ENCODE assay signal across 12 cellular contexts in the genomic region with DNA sequence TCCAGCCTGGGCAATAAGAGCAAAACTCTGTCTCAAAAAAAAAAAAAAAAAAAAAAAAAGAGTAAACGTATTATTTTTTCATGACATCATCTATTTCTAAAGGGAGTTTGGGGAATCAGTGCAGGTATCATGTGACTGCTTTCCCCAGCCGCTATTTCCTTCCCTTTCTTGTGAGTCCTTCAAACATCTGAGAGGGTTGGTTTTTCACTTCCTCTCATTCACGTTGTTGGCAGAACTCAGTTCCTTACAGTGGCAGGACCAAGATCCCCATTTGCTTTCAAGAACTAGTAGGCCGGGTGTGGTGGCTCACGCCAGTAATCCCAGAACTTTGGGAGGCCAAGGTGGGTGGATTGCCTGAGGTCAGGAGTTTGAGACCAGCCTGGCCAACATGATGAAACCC. TPM values are rescaled to one million over a fixed set of nuclear protein-coding genes. Genes with fewer than 3 reads are reported as not detected.
A peak's percentile ranks its signal among the peaks of the same experiment; 100 is the strongest.
DNase-seq lines count a peak whose midpoint lies in the region; ATAC-seq and TF ChIP-seq lines count a peak whose summit lies in the region.
"Not testable (repeated sequence)": the region's sequence is repeated elsewhere in the genome, so short reads cannot be mapped to it uniquely, and the experiment has no call there.
"Had no signal": no experiment of that assay in that cellular context is flagged by ENCODE, and none has a peak within 500 bp of the region (broad histone marks: within the 10 kb centered on the region; RNA-seq: fewer than 3 reads in every experiment).

No MANE protein-coding gene starts in this region.

- ATAC-seq in GM18505 (IDR thresholded peaks at IDR 0.05; ENCODE audit: unreplicated experiment) (peak; percentile 66), GM19452 (IDR thresholded peaks at IDR 0.05; ENCODE audit: unreplicated experiment) (peak; percentile 85), HG02588 (IDR thresholded peaks at IDR 0.05; ENCODE audit: unreplicated experiment) (peak; percentile 78), HG03135 (IDR thresholded peaks at IDR 0.05; ENCODE audit: unreplicated experiment) (peak; percentile 65), left lobe of liver (peak; percentile 20)

- DNase-seq in AML-193 (lab: John Stamatoyannopoulos, UW), result peak; percentile 76 to 83
- DNase-seq in Kasumi-1 (lab: John Stamatoyannopoulos, UW), result peak; percentile 97 to 99
- peak; percentile 18 for DNase-seq in UCSD-AML1 (lab: John Stamatoyannopoulos, UW; ENCODE audit: unreplicated experiment)
- DNase-seq in left lobe of liver (ENCODE audit: low spot score), result not testable (repeated sequence)

- TF ChIP-seq POLR2A in GM18505 (IDR thresholded peaks at IDR 0.05; ENCODE audit: borderline replicate concordance, extremely low read depth, insufficient read depth, insufficient read length), result not testable (repeated sequence)

RNA-seq across cellular contexts. Expression of gene OSTN, which starts 47.0 kb away (rescaled TPM):
- total RNA-seq in left lobe of liver, result not detected
- total RNA-seq: Calu3, pancreas, T-cell, ureter had no signal

Comparison
In these comparisons a context has a peak if more than half of its experiments do, and no peak if none do; other contexts are left out.
1. ATAC-seq: peak in every context shown above with its lines; median percentile 85 in GM19452; 78 in HG02588; 66 in GM18505; 65 in HG03135; 20 in left lobe of liver.